8 cellular contexts compared by ENCODE assay signal in genomic region chr7:26865094-26865388, GRCh38. TPM values are rescaled to one million over a fixed set of nuclear protein-coding genes. Genes with fewer than 3 reads are reported as not detected.
A peak's percentile ranks its signal among the peaks of the same experiment; 100 is the strongest.
DNase-seq lines count a peak whose midpoint lies in the region; ATAC-seq and TF ChIP-seq lines count a peak whose summit lies in the region.

No MANE protein-coding gene starts in this region.

- H3K9me2 ChIP-seq in GM23248 (ENCODE audit: insufficient read depth) (no peaks in the 10 kb centered on the region), Karpas-422 (replicated peaks; ENCODE audit: insufficient read depth, low read length) (no peaks in the 10 kb centered on the region)

- H3F3A ChIP-seq in GM23248 (ENCODE audit: insufficient read depth) = peaks cover 10% of the 10 kb centered on the region; the same call in 1 of the 2 replicates

- TF ChIP-seq CTCF in choroid plexus epithelial cell (conservative IDR thresholded peaks at IDR 0.05; ENCODE audit: low read depth, low read length) = no peak
- no peak for TF ChIP-seq CTCF in lower lobe of right lung (IDR thresholded peaks at IDR 0.05)
- peak in 1 of 5 experiments; percentile 17 for TF ChIP-seq CTCF in transverse colon (IDR thresholded peaks at IDR 0.05)

- H3K9ac ChIP-seq in GM23248 (peak overlapping the region; percentile 91), Karpas-422 (ENCODE audit: low read length) (peak overlapping the region; percentile 85)

- WGBS in GM23248 (ENCODE audit: low coverage in 1 of 2, low lambda C conversion rate in 2 of 2, missing lambda C conversion rate in 2 of 2), 2 experiments = 2 to 4% methylated on average over 11 of the region's 11 CpGs
- 4 to 22% methylated on average over 2 to 11 of the region's 11 CpGs for WGBS in transverse colon (ENCODE audit: low coverage in 1 of 2), 2 donors

- peak; percentile 88 for DNase-seq in GM23248
- no peak for DNase-seq in Karpas-422
- DNase-seq in choroid plexus epithelial cell (ENCODE audit: low read depth) = no peak
- DNase-seq in lower lobe of right lung = peak; percentile 82
- no peak for DNase-seq in transverse colon
- no peak for DNase-seq in T-helper 9 cell
- no peak for DNase-seq in globus pallidus (ENCODE audit: low spot score)

- H3K27me3 ChIP-seq in GM23248 (replicated peaks; ENCODE audit: insufficient read depth) (no peaks in the 10 kb centered on the region), Karpas-422 (ENCODE audit: low read length) (no peaks in the 10 kb centered on the region), lower lobe of right lung (ENCODE audit: low read depth) (no peaks in the 10 kb centered on the region), transverse colon (no peaks in the 10 kb centered on the region)

- no peaks in the 10 kb centered on the region for H4K20me1 ChIP-seq in GM23248 (ENCODE audit: insufficient read depth)
- no peaks in the 10 kb centered on the region for H4K20me1 ChIP-seq in Karpas-422 (ENCODE audit: insufficient read depth, low read depth, low read length)

- peak overlapping the region; percentile 94 for H3K27ac ChIP-seq in GM23248
- peak overlapping the region; percentile 80 for H3K27ac ChIP-seq in Karpas-422 (ENCODE audit: low read length)
- peak overlapping the region; percentile 95 for H3K27ac ChIP-seq in lower lobe of right lung
- peak overlapping the region; percentile 95 to 98 (median 96) for H3K27ac ChIP-seq in transverse colon

- H3K4me1 ChIP-seq in GM23248 (ENCODE audit: insufficient read depth) (peaks cover 12% of the 10 kb centered on the region), Karpas-422 (ENCODE audit: low read length) (peaks cover 47% of the 10 kb centered on the region), lower lobe of right lung (peaks cover 30% of the 10 kb centered on the region), transverse colon (peaks cover 2 to 41% (median 17%) of the 10 kb centered on the region in 4 donors)

- in situ Hi-C loops in GM23248 (cut with MboI) (no loop called here), transverse colon (cut with MboI; ENCODE audit: low pct_ligation_motif_present in 1 of 4, low pct_unique_long_range_greater_than_20kb in 1 of 4, low sequenced_read_pairs in 3 of 4) (loop anchor here (25.0 kb wide), 3 partner anchors 503 to 1003 kb away; no protein-coding TSS in a partner anchor)

- H3K79me2 ChIP-seq in GM23248 (ENCODE audit: insufficient read depth) (peaks cover 41% of the 10 kb centered on the region), Karpas-422 (ENCODE audit: low read length) (no peaks in the 10 kb centered on the region)

- intact Hi-C loops in lower lobe of right lung (cut with DNase I) (no loop called here), transverse colon (cut with DNase I; ENCODE audit: low total_unique reads) (no loop called here)

- H3K4me2 ChIP-seq in GM23248 (ENCODE audit: unreplicated experiment) = peak overlapping the region; percentile 86
- H3K4me2 ChIP-seq in Karpas-422 (ENCODE audit: low read depth, low read length, poor library complexity, severe bottlenecking) = peak overlapping the region; percentile 95

- H3K9me3 ChIP-seq in GM23248 (ENCODE audit: low read depth) (no peaks in the 10 kb centered on the region), Karpas-422 (ENCODE audit: low read length) (no peaks in the 10 kb centered on the region), lower lobe of right lung (no peaks in the 10 kb centered on the region), transverse colon (no peaks in the 10 kb centered on the region)

- no peak for TF ChIP-seq POLR2A in transverse colon (IDR thresholded peaks at IDR 0.05)

- H2AFZ ChIP-seq in GM23248 (peak overlapping the region; percentile 93), Karpas-422 (ENCODE audit: low read length) (peak overlapping the region; percentile 96)

- H3K36me3 ChIP-seq in GM23248 (ENCODE audit: low read depth) = no peaks in the 10 kb centered on the region
- no peaks in the 10 kb centered on the region for H3K36me3 ChIP-seq in Karpas-422 (ENCODE audit: insufficient read depth, low read length)
- no peaks in the 10 kb centered on the region for H3K36me3 ChIP-seq in lower lobe of right lung
- no peaks in the 10 kb centered on the region for H3K36me3 ChIP-seq in transverse colon

- no peak for TF ChIP-seq EP300 in transverse colon (IDR thresholded peaks at IDR 0.05; ENCODE audit: low read depth)

- H3K4me3 ChIP-seq in GM23248 (peak overlapping the region; percentile 94), Karpas-422 (ENCODE audit: low read length) (peak overlapping the region; percentile 88), choroid plexus epithelial cell (ENCODE audit: low read depth, low read length) (peak overlapping the region; percentile 85), lower lobe of right lung (peak overlapping the region; percentile 76), transverse colon (peak overlapping the region; percentile 36 to 71 (median 67))

- ATAC-seq in GM18511 (IDR thresholded peaks at IDR 0.05; ENCODE audit: unreplicated experiment) (peak; percentile 37), lower lobe of right lung (peak; percentile 51 to 73)

RNA-seq across cellular contexts. Expression of gene SKAP2, which starts 0.7 kb away (rescaled TPM):
- 14.5 and 18.7 TPM in 2 replicates for total RNA-seq in GM23248 (2014; rRNA removed; shearing (Covaris generic))
- 27.9 and 28.9 TPM in 2 replicates for polyA plus RNA-seq in GM23248 (2016; fragmentation: Nextera tagmentation; extraction: Ambion mirVana)
- total RNA-seq in Karpas-422 (2014; rRNA removed; shearing (Covaris generic); ENCODE audit: low replicate concordance) = 11.5 and 24.4 TPM in 2 replicates
- total RNA-seq in lower lobe of right lung (75.0 TPM), transverse colon (10 to 100 TPM in 3 of 4 donors, 1 to 10 TPM in 1; 2.6 to 35.2 (median 23.8) TPM)

Comparison
In these comparisons a context has a peak if more than half of its experiments do, and no peak if none do; other contexts are left out.
1. DNase-seq: peak in GM23248 (single experiment) and lower lobe of right lung (single experiment); none in Karpas-422 (single experiment), choroid plexus epithelial cell (single experiment), transverse colon (single experiment), T-helper 9 cell (single experiment) and globus pallidus (single experiment).
2. Peak in every context shown above with its lines, with median percentiles within 50 percentile points of each other: H3K27ac ChIP-seq and H3K4me3 ChIP-seq.